8 cellular contexts compared by ENCODE assay signal in the genomic region with DNA sequence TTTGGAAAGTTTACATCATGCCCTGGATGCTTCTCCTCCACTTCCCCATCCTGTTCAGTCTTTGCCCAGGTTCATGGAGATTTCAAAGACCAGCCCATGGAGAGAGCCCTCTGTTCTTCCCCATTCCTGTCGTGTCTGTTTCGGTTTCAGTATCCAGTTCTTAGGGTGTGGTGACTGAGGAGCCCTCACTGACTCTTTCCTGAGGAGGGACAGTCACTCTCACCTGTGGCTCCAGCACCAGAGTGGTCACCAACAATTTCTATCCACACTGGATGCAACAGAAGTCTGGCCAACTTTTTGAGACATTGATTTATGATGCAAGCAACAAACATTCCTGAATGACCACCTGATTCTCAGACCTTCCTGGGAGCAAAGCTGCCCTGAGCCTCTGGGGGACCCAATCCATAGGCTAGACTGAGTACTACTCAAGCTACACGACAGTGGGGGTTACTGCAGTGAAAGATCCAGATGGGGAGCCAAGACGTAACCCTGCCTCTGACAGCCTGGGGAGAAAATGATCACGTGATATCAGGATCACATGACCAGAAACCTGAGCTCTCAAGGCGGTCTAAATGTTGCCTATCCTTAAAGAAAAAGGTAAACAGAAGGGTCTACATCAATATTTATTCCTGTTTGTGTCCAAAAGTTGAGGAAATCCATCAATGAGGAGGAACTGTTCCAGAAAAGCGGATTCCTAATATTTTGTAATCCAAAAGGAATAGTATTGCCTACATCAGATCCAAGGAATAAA.
A peak's percentile ranks its signal among the peaks of the same experiment; 100 is the strongest.
DNase-seq lines count a peak whose midpoint lies in the region; ATAC-seq lines count a peak whose summit lies in the region.

No MANE protein-coding gene starts in this region.

- peak overlapping the region; percentile 20 for H3K4me3 ChIP-seq in neuron (ENCODE audit: low read length)

- peaks cover 2% of the 10 kb centered on the region for H3K4me1 ChIP-seq in neuron (ENCODE audit: insufficient read depth, low read length)

- H3K9me3 Mint-ChIP-seq in activated naive CD4-positive, alpha-beta T cell treated with anti-CD3 and anti-CD28 coated beads, Interleukin-2, amount 50 U/mL, for 24 hours: no peaks in the 10 kb centered on the region

- peak; percentile 18 for ATAC-seq in HG02870 (IDR thresholded peaks at IDR 0.05; ENCODE audit: unreplicated experiment)

- H3K4me1 Mint-ChIP-seq in activated naive CD4-positive, alpha-beta T cell treated with anti-CD3 and anti-CD28 coated beads, Interleukin-2, amount 50 U/mL, for 24 hours: peaks cover 23% of the 10 kb centered on the region

- peak overlapping the region; percentile 72 for H3K27ac Mint-ChIP-seq in activated naive CD4-positive, alpha-beta T cell treated with anti-CD3 and anti-CD28 coated beads, Interleukin-2, amount 50 U/mL, for 24 hours

- peak overlapping the region; percentile 65 for H2AFZ ChIP-seq in neuron (ENCODE audit: low read depth, low read length)

- H3K36me3 ChIP-seq in neuron (ENCODE audit: insufficient read depth, low read length): no peaks in the 10 kb centered on the region

- DNase-seq in activated naive CD4-positive, alpha-beta T cell (lab: John Stamatoyannopoulos, UW): no peak
- peak; percentile 86 to 95 for DNase-seq in NCI-H524 (lab: John Stamatoyannopoulos, UW)
- peak; percentile 15 for DNase-seq in central memory CD4-positive, alpha-beta T cell
- DNase-seq in NCI-H2081 (lab: John Stamatoyannopoulos, UW): no peak
- DNase-seq in hepatic stellate cell (ENCODE audit: low spot score): no peak

- peaks cover 2% of the 10 kb centered on the region for H3K27me3 Mint-ChIP-seq in activated naive CD4-positive, alpha-beta T cell treated with anti-CD3 and anti-CD28 coated beads, Interleukin-2, amount 50 U/mL, for 24 hours

- no peaks in the 10 kb centered on the region for H3K9me3 ChIP-seq in neuron (ENCODE audit: low read length)

- peak overlapping the region; percentile 76 for H3K4me3 Mint-ChIP-seq in activated naive CD4-positive, alpha-beta T cell treated with anti-CD3 and anti-CD28 coated beads, Interleukin-2, amount 50 U/mL, for 24 hours

- H3K36me3 Mint-ChIP-seq in activated naive CD4-positive, alpha-beta T cell treated with anti-CD3 and anti-CD28 coated beads, Interleukin-2, amount 50 U/mL, for 24 hours: no peaks in the 10 kb centered on the region

- H3K27me3 ChIP-seq in neuron (ENCODE audit: insufficient read depth, low read length): no peaks in the 10 kb centered on the region

Comparison
In these comparisons a context has a peak if more than half of its experiments do, and no peak if none do; other contexts are left out.
1. DNase-seq: peak in NCI-H524 (2 of 2) and central memory CD4-positive, alpha-beta T cell (single experiment); none in activated naive CD4-positive, alpha-beta T cell (0 of 4), NCI-H2081 (0 of 2) and hepatic stellate cell (single experiment).